In the genomic region with DNA sequence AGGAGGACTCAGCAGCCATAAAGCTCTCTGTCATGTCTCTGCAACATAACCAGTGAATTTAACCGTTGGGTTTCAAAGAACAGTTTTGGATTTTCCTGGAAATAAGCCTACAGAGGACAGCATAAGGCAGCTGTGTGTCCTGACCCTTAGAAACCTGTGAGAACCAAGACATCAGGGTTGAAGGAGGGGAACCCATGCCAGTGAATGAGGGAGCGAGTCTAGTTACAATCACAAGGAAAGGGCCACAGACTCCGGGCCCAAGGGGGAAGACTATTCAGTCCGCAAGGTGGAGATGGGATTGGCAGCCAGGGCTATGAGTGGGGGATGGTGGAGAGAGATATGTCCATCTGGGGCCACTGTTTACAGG, we compare ENCODE assay signal across 17 cellular contexts.
DNase-seq lines count a peak whose midpoint lies in the region; ATAC-seq, FAIRE-seq and TF ChIP-seq lines count a peak whose summit lies in the region.
"Had no signal": no experiment of that assay in that cellular context is flagged by ENCODE, and none has a peak within 500 bp of the region (broad histone marks: within the 10 kb centered on the region; RNA-seq: fewer than 3 reads in every experiment).

No MANE protein-coding gene starts in this region.

- no peak overlapping the region for H3K27ac ChIP-seq in CD8-positive, alpha-beta T cell (ENCODE audit: low read depth, low read length)
- H3K27ac ChIP-seq in small intestine (ENCODE audit: low read depth in 1 of 2, low read length in 1 of 2): peak overlapping the region; percentile 66 to 88
- no peak overlapping the region for H3K27ac ChIP-seq in MM.1S (ENCODE audit: low read length)
- H3K27ac ChIP-seq: HL-60 had no signal

- H2AFZ ChIP-seq in MM.1S (ENCODE audit: low read length): no peak overlapping the region

- peaks cover 28% of the 10 kb centered on the region for H3K4me1 ChIP-seq in CD8-positive, alpha-beta T cell (ENCODE audit: insufficient read depth, low read length)
- H3K4me1 ChIP-seq in small intestine (ENCODE audit: control insufficient read depth in 2 of 2, insufficient read depth in 1 of 2, low read depth in 1 of 2, low read length in 1 of 2) (peaks cover 0 to 3% of the 10 kb centered on the region in 2 donors), MM.1S (ENCODE audit: low read length) (no peaks in the 10 kb centered on the region)

- H3K4me2 ChIP-seq in MM.1S (ENCODE audit: low read depth, low read length): no peak overlapping the region

- no peaks in the 10 kb centered on the region for H3F3A ChIP-seq in MM.1S (ENCODE audit: insufficient read depth, low read length)

- H3K4me3 ChIP-seq in CD8-positive, alpha-beta T cell (ENCODE audit: low read depth, low read length): no peak overlapping the region
- H3K4me3 ChIP-seq in small intestine (ENCODE audit: low read depth in 1 of 2, low read length in 2 of 2) (no peak overlapping the region), MM.1S (ENCODE audit: low read length) (no peak overlapping the region)

- H4K20me1 ChIP-seq in MM.1S (ENCODE audit: insufficient read depth, low read length): no peaks in the 10 kb centered on the region

- no peak for DNase-seq in CD8-positive, alpha-beta T cell
- DNase-seq in T-helper 17 cell (no peak), immature natural killer cell (no peak), small intestine (no peak), HT-29 (ENCODE audit: low spot score) (no peak), MM.1S (no peak)
- DNase-seq: DMS79 treated with DMSO at 0.1 percent for 48 hours, Karpas-422, NCI-H1436, NCI-H2227 treated with DMSO at 0.1 percent for 48 hours, posterior cingulate gyrus had no signal

- peaks cover 29% of the 10 kb centered on the region for H3K4me1 Mint-ChIP-seq in CD8-positive, alpha-beta T cell (ENCODE audit: low read depth)
- peaks cover 42% of the 10 kb centered on the region for H3K4me1 Mint-ChIP-seq in T-helper 17 cell
- H3K4me1 Mint-ChIP-seq in immature natural killer cell: peaks cover 45 to 54% of the 10 kb centered on the region in 2 donors

- 74 to 78% (median 75%) methylated on average over 4 of the region's 4 CpGs for WGBS in small intestine, 3 donors

- CTCF ChIA-PET in CD8-positive, alpha-beta T cell (lab: Charles Lee): interaction anchor here (1.3 to 1.6 kb wide), 2 partner anchors 55 to 318 kb away, joined by 3 to 5 read pairs; no protein-coding TSS in a partner anchor

- ATAC-seq in CD8-positive, alpha-beta T cell: no peak
- ATAC-seq in T-helper 17 cell (no peak), GM18873 (IDR thresholded peaks at IDR 0.05; ENCODE audit: low FRiP score, unreplicated experiment) (no peak)

- no peaks in the 10 kb centered on the region for H3K27me3 ChIP-seq in CD8-positive, alpha-beta T cell (ENCODE audit: insufficient read depth, low read length)
- peaks cover 0 to under 1% of the 10 kb centered on the region in 2 donors for H3K27me3 ChIP-seq in small intestine (ENCODE audit: control insufficient read depth in 2 of 2, insufficient read depth in 2 of 2, low read length in 2 of 2)
- no peaks in the 10 kb centered on the region for H3K27me3 ChIP-seq in MM.1S (replicated peaks; ENCODE audit: insufficient read depth, low read length)

- intact Hi-C loops in CD8-positive, alpha-beta T cell (cut with DNase I, micrococcal nuclease): loop anchor here (1.0 to 5.0 kb wide), 3 partner anchors 16 to 72 kb away; a partner anchor contains a TSS

- no peaks in the 10 kb centered on the region for H3K36me3 Mint-ChIP-seq in CD8-positive, alpha-beta T cell
- no peaks in the 10 kb centered on the region for H3K36me3 Mint-ChIP-seq in T-helper 17 cell (ENCODE audit: low read depth)
- H3K36me3 Mint-ChIP-seq in immature natural killer cell: no peaks in the 10 kb centered on the region

- no peak for FAIRE-seq in small intestine (lab: Jason Lieb, UNC)
- FAIRE-seq: colon had no signal

- peak overlapping the region; percentile 65 for H3K27ac Mint-ChIP-seq in CD8-positive, alpha-beta T cell
- H3K27ac Mint-ChIP-seq in T-helper 17 cell (peak overlapping the region; percentile 93), immature natural killer cell (peak overlapping the region; percentile 73 to 97 (median 91))
- H3K27ac Mint-ChIP-seq: activated T-helper 1 cell treated with anti-CD3 and anti-CD28 coated beads, Interleukin-12 subunit alpha, Interleukin-12 subunit beta, Interleukin-2, Interleukin-4 antibody, amounts not matched to agents 30 ng/mL and 10 ng/mL and 1 ng/mL, durations not matched to agents 14 hours and 24 hours and 36 hours; B cell; stimulated activated naive CD8-positive, alpha-beta T cell treated with anti-CD3 and anti-CD28 coated beads, Interleukin-15, Interleukin-2, amounts not matched to agents 100 ng/mL and 50 ng/mL, for 24 hours had no signal

- H3K36me3 ChIP-seq in CD8-positive, alpha-beta T cell (ENCODE audit: insufficient read depth, low read length): no peaks in the 10 kb centered on the region
- H3K36me3 ChIP-seq in small intestine (ENCODE audit: control insufficient read depth in 2 of 2, insufficient read depth in 2 of 2, low read length in 2 of 2) (no peaks in the 10 kb centered on the region), MM.1S (replicated peaks; ENCODE audit: insufficient read depth, low read length) (no peaks in the 10 kb centered on the region)

- no peaks in the 10 kb centered on the region for H3K79me2 ChIP-seq in MM.1S (ENCODE audit: low read length)

- H3K9ac ChIP-seq in MM.1S (ENCODE audit: low read length): no peak overlapping the region

- no peak for TF ChIP-seq CTCF in CD8-positive, alpha-beta T cell (IDR thresholded peaks at IDR 0.05)
- no peak for TF ChIP-seq CTCF in MM.1S (IDR thresholded peaks at IDR 0.05; ENCODE audit: low read length)

- POLR2A ChIA-PET in CD8-positive, alpha-beta T cell (lab: Charles Lee): interaction anchor here (0.6 to 1.4 kb wide), 3 partner anchors 13 to 69 kb away, joined by 3 read pairs; no protein-coding TSS in a partner anchor

- no peaks in the 10 kb centered on the region for H3K27me3 Mint-ChIP-seq in CD8-positive, alpha-beta T cell (ENCODE audit: low read depth)
- H3K27me3 Mint-ChIP-seq in T-helper 17 cell: no peaks in the 10 kb centered on the region
- no peaks in the 10 kb centered on the region for H3K27me3 Mint-ChIP-seq in immature natural killer cell (ENCODE audit: low read depth in 3 of 3)
- H3K27me3 Mint-ChIP-seq: stimulated activated naive CD8-positive, alpha-beta T cell treated with anti-CD3 and anti-CD28 coated beads, Interleukin-15, Interleukin-2, amounts not matched to agents 100 ng/mL and 50 ng/mL, for 24 hours had no signal

- no peaks in the 10 kb centered on the region for H3K9me3 Mint-ChIP-seq in CD8-positive, alpha-beta T cell
- H3K9me3 Mint-ChIP-seq in immature natural killer cell: no peaks in the 10 kb centered on the region
- H3K9me3 Mint-ChIP-seq: activated T-helper 1 cell treated with anti-CD3 and anti-CD28 coated beads, Interleukin-12 subunit alpha, Interleukin-12 subunit beta, Interleukin-2, Interleukin-4 antibody, amounts not matched to agents 30 ng/mL and 10 ng/mL and 1 ng/mL, durations not matched to agents 14 hours and 24 hours and 36 hours; stimulated activated naive CD8-positive, alpha-beta T cell treated with anti-CD3 and anti-CD28 coated beads, Interleukin-15, Interleukin-2, amounts not matched to agents 100 ng/mL and 50 ng/mL, for 24 hours had no signal

- H3K4me3 Mint-ChIP-seq in CD8-positive, alpha-beta T cell: no peak overlapping the region
- H3K4me3 Mint-ChIP-seq in T-helper 17 cell (peak overlapping the region; percentile 87), immature natural killer cell (peak overlapping the region; percentile 71 to 83 (median 74))
- H3K4me3 Mint-ChIP-seq: B cell had no signal

- no peaks in the 10 kb centered on the region for H3K9me2 ChIP-seq in MM.1S (replicated peaks; ENCODE audit: insufficient read depth, low read length)

- H3K9me3 ChIP-seq in CD8-positive, alpha-beta T cell (ENCODE audit: low read length): no peaks in the 10 kb centered on the region
- H3K9me3 ChIP-seq in T-helper 17 cell (ENCODE audit: control insufficient read depth, low read length, poor library complexity, severe bottlenecking) (no peaks in the 10 kb centered on the region), small intestine (ENCODE audit: control insufficient read depth, low read depth) (no peaks in the 10 kb centered on the region), MM.1S (replicated peaks; ENCODE audit: insufficient read depth, low read length) (no peaks in the 10 kb centered on the region)

Comparison
In these comparisons a context has a peak if more than half of its experiments do, and no peak if none do; other contexts are left out.
1. H3K27ac ChIP-seq: peak in small intestine (2 of 2); none in CD8-positive, alpha-beta T cell (single experiment) and MM.1S (single experiment).
2. Peak in every context shown above with its lines, with median percentiles within 50 percentile points of each other: H3K27ac Mint-ChIP-seq.